Comparison of ENCODE assay signal across 7 cellular contexts in genomic region chr19:44113784-44114390, GRCh38. TPM values are rescaled to one million over a fixed set of nuclear protein-coding genes. Genes with fewer than 3 reads are reported as not detected.
A peak's percentile ranks its signal among the peaks of the same experiment; 100 is the strongest.
DNase-seq lines count a peak whose midpoint lies in the region; ATAC-seq and TF ChIP-seq lines count a peak whose summit lies in the region.

No MANE protein-coding gene starts in this region.

- no CpG with 5 or more reads among the region's 18 CpGs for WGBS in iPS DF 6.9 (ENCODE audit: insufficient coverage, insufficient read length)

- intact Hi-C loops in sciatic nerve (cut with DNase I) = no loop called here

- H3K9me3 ChIP-seq in iPS DF 6.9 (ENCODE audit: control insufficient read depth, insufficient read depth, low read length) = no peaks in the 10 kb centered on the region

- H3K27ac ChIP-seq in HL-60 (replicated peaks) (peak overlapping the region; percentile 60), iPS DF 6.9 (ENCODE audit: low read length) (no peak overlapping the region)

- H3K4me3 ChIP-seq in HL-60 (replicated peaks; ENCODE audit: insufficient read depth, low read length) = peak overlapping the region; percentile 94
- peak overlapping the region; percentile 89 for H3K4me3 ChIP-seq in iPS DF 6.9 (ENCODE audit: low read length)

- peaks cover 26% of the 10 kb centered on the region for H3K4me1 Mint-ChIP-seq in stimulated activated memory B cell treated with anti-CD40 and anti-IgM and Interleukin-4, amounts not matched to agents 10 μg/mL and 1 μg/mL and 100 μg/mL, for 72 hours

- H3K27me3 ChIP-seq in HL-60 (ENCODE audit: insufficient read depth, poor library complexity, severe bottlenecking) (no peaks in the 10 kb centered on the region), iPS DF 6.9 (ENCODE audit: control insufficient read depth, insufficient read depth, low read length) (no peaks in the 10 kb centered on the region)

- DNase-seq in HL-60 (ENCODE audit: low read depth in 1 of 2, low spot score in 1 of 2) = peak in 1 of 2 experiments; percentile 14
- DNase-seq in activated naive CD4-positive, alpha-beta T cell treated with anti-CD3 and anti-CD28 coated beads, Interleukin-2, amount 50 U/mL, for 72 hours (ENCODE audit: low spot score in 2 of 2) = no peak
- DNase-seq in iPS DF 6.9 (ENCODE audit: low read depth, low spot score) = no peak
- DNase-seq in sciatic nerve (ENCODE audit: low spot score) = no peak

- TF ChIP-seq CTCF in HL-60 (IDR thresholded peaks at IDR 0.05; ENCODE audit: insufficient read depth, low read length) = no peak

- ATAC-seq in GM18907 (IDR thresholded peaks at IDR 0.05; ENCODE audit: unreplicated experiment) (peak; percentile 18), HG03469 (IDR thresholded peaks at IDR 0.05; ENCODE audit: unreplicated experiment) (no peak), sciatic nerve (no peak)
- ATAC-seq in activated naive CD4-positive, alpha-beta T cell treated with anti-CD3 and anti-CD28 coated beads, Interleukin-2, amount 50 U/mL, for 72 hours = peak in 1 of 2 donors; percentile 41
- peak; percentile 14 for ATAC-seq in stimulated activated memory B cell treated with anti-CD40 and anti-IgM and Interleukin-4, amounts not matched to agents 10 μg/mL and 1 μg/mL and 100 μg/mL, for 72 hours

- H3K27ac Mint-ChIP-seq in activated naive CD4-positive, alpha-beta T cell treated with anti-CD3 and anti-CD28 coated beads, Interleukin-2, amount 50 U/mL, for 72 hours = peak overlapping the region; percentile 14 to 86
- H3K27ac Mint-ChIP-seq in stimulated activated memory B cell treated with anti-CD40 and anti-IgM and Interleukin-4, amounts not matched to agents 10 μg/mL and 1 μg/mL and 100 μg/mL, for 72 hours = peak overlapping the region; percentile 81

- H3K9me3 Mint-ChIP-seq in activated naive CD4-positive, alpha-beta T cell treated with anti-CD3 and anti-CD28 coated beads, Interleukin-2, amount 50 U/mL, for 72 hours = peaks cover 8 to 23% of the 10 kb centered on the region in 2 donors
- H3K9me3 Mint-ChIP-seq in stimulated activated memory B cell treated with anti-CD40 and anti-IgM and Interleukin-4, amounts not matched to agents 10 μg/mL and 1 μg/mL and 100 μg/mL, for 72 hours = peaks cover 9% of the 10 kb centered on the region

- peak overlapping the region; percentile 94 for H3K4me3 Mint-ChIP-seq in stimulated activated memory B cell treated with anti-CD40 and anti-IgM and Interleukin-4, amounts not matched to agents 10 μg/mL and 1 μg/mL and 100 μg/mL, for 72 hours

- peaks cover 5% of the 10 kb centered on the region; the same call in 1 of the 2 replicates for H3K36me3 ChIP-seq in iPS DF 6.9 (ENCODE audit: control insufficient read depth, insufficient read depth, low read length)

- H3K27me3 Mint-ChIP-seq in stimulated activated memory B cell treated with anti-CD40 and anti-IgM and Interleukin-4, amounts not matched to agents 10 μg/mL and 1 μg/mL and 100 μg/mL, for 72 hours = no peaks in the 10 kb centered on the region

- peaks cover 27 to 47% of the 10 kb centered on the region in 2 donors for H3K36me3 Mint-ChIP-seq in activated naive CD4-positive, alpha-beta T cell treated with anti-CD3 and anti-CD28 coated beads, Interleukin-2, amount 50 U/mL, for 72 hours
- peaks cover 44% of the 10 kb centered on the region for H3K36me3 Mint-ChIP-seq in stimulated activated memory B cell treated with anti-CD40 and anti-IgM and Interleukin-4, amounts not matched to agents 10 μg/mL and 1 μg/mL and 100 μg/mL, for 72 hours

- H3K4me1 ChIP-seq in iPS DF 6.9 (ENCODE audit: control insufficient read depth, insufficient read depth, low read length) = no peaks in the 10 kb centered on the region

RNA-seq across cellular contexts. Expression of gene ZNF225, which starts 0.7 kb away (rescaled TPM):
- 1 to 10 TPM in 1 of 2 donors, under 1 TPM in 1; 0.96 to 2.7 TPM for total RNA-seq in activated naive CD4-positive, alpha-beta T cell treated with anti-CD3 and anti-CD28 coated beads, Interleukin-2, amount 50 U/mL, for 72 hours
- 7.0 TPM for total RNA-seq in sciatic nerve

RNA-seq across cellular contexts. Expression of gene ZNF224, which starts 19.7 kb away (rescaled TPM):
- total RNA-seq in activated naive CD4-positive, alpha-beta T cell treated with anti-CD3 and anti-CD28 coated beads, Interleukin-2, amount 50 U/mL, for 72 hours = 10 to 100 TPM; 14.8 to 22.4 TPM
- 37.6 TPM for total RNA-seq in sciatic nerve

RNA-seq across cellular contexts. Expression of gene ZNF234, which starts 27.5 kb away (rescaled TPM):
- total RNA-seq in activated naive CD4-positive, alpha-beta T cell treated with anti-CD3 and anti-CD28 coated beads, Interleukin-2, amount 50 U/mL, for 72 hours = 10 to 100 TPM in 1 of 2 donors, 1 to 10 TPM in 1; 9.3 to 10.8 TPM
- total RNA-seq in sciatic nerve = 16.6 TPM

RNA-seq across cellular contexts. Expression of gene ZNF284, which starts 41.9 kb away (rescaled TPM):
- total RNA-seq in activated naive CD4-positive, alpha-beta T cell treated with anti-CD3 and anti-CD28 coated beads, Interleukin-2, amount 50 U/mL, for 72 hours = 1 to 10 TPM; 2.3 to 2.4 TPM
- total RNA-seq in sciatic nerve = 3.2 TPM

RNA-seq across cellular contexts. Expression of gene ZNF226, which starts 51.0 kb away (rescaled TPM):
- 10 to 100 TPM; 12.2 to 14.6 TPM for total RNA-seq in activated naive CD4-positive, alpha-beta T cell treated with anti-CD3 and anti-CD28 coated beads, Interleukin-2, amount 50 U/mL, for 72 hours
- total RNA-seq in sciatic nerve = 29.8 TPM

Comparison
In these comparisons a context has a peak if more than half of its experiments do, and no peak if none do; other contexts are left out.
1. ATAC-seq: peak in GM18907 (single experiment) and stimulated activated memory B cell treated with anti-CD40 and anti-IgM and Interleukin-4, amounts not matched to agents 10 μg/mL and 1 μg/mL and 100 μg/mL, for 72 hours (single experiment); none in HG03469 (single experiment) and sciatic nerve (single experiment).